In the genomic region with DNA sequence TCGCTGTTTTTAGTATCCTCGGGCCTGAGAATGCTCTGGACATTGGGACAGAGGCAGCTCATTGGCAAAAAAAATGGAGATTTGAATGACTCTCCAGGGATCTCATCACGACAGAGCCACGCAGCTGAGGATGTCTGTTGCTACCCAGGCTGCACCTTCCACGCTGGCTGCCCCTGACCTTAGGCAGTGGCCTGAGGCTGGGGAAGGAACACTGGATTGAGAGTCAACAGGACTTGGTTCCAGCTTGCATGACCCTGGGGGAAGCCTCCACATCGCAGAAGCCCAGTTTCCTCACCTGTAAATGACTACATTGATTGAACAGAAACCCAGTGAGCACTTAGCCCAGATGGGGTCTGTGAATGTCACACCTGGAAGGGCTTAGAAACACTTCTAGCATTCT, we compare ENCODE assay signal across 24 cellular contexts. TPM values are rescaled to one million over a fixed set of nuclear protein-coding genes. Genes with fewer than 3 reads are reported as not detected.
"Had no signal": no experiment of that assay in that cellular context is flagged by ENCODE, and none has a peak within 500 bp of the region (broad histone marks: within the 10 kb centered on the region; RNA-seq: fewer than 3 reads in every experiment).

No MANE protein-coding gene starts in this region.

- H2AFZ ChIP-seq: hepatocyte had no signal

- H3K4me1 ChIP-seq: lower lobe of right lung, prostate gland had no signal

- H3K36me3 ChIP-seq: lower lobe of right lung, prostate gland, right atrium auricular region, upper lobe of left lung had no signal

- H3K27ac Mint-ChIP-seq: activated CD4-positive, alpha-beta memory T cell treated with anti-CD3 and anti-CD28 coated beads for 36 hours; activated T-helper 1 cell treated with anti-CD3 and anti-CD28 coated beads, Interleukin-12 subunit alpha, Interleukin-12 subunit beta, Interleukin-2, Interleukin-4 antibody, amounts not matched to agents 30 ng/mL and 10 ng/mL and 1 ng/mL, durations not matched to agents 14 hours and 24 hours and 36 hours; T-helper 17 cell had no signal

- ATAC-seq: body of pancreas; lower lobe of right lung; stimulated activated naive CD8-positive, alpha-beta T cell treated with anti-CD3 and anti-CD28 coated beads, Interleukin-15, amount 100 ng/mL, for 72 hours; T-helper 17 cell had no signal

- DNase-seq: activated CD4-positive, alpha-beta memory T cell treated with anti-CD3 and anti-CD28 coated beads for 36 hours; activated CD4-positive, alpha-beta T cell treated with anti-CD3 and anti-CD28 coated beads for 4 hours; activated naive CD4-positive, alpha-beta T cell; activated naive CD8-positive, alpha-beta T cell treated with anti-CD3 and anti-CD28 coated beads for 36 hours; activated T-cell treated with anti-CD3 and anti-CD28 coated beads for 4 hours; foreskin fibroblast; islet precursor cell; lower lobe of right lung; stimulated activated CD4-positive, alpha-beta T cell treated with anti-CD3 and anti-CD28 coated beads, Interleukin-15, amount 100 ng/mL, for 24 hours; stimulated activated CD4-positive, alpha-beta T cell treated with anti-CD3 and anti-CD28 coated beads, Interleukin-2, amount 100 ng/mL, for 48 hours; stimulated activated naive CD8-positive, alpha-beta T cell treated with anti-CD3 and anti-CD28 coated beads, Interleukin-15, amount 100 ng/mL, for 72 hours; T-helper 17 cell had no signal

- H3K79me2 ChIP-seq: hepatocyte had no signal

- H3K4me2 ChIP-seq: hepatocyte had no signal

- H3K27ac ChIP-seq: body of pancreas, epithelial cell of prostate, lower lobe of right lung, prostate gland, right atrium auricular region, upper lobe of left lung had no signal

- H3K4me1 Mint-ChIP-seq: stimulated activated naive CD8-positive, alpha-beta T cell treated with anti-CD3 and anti-CD28 coated beads, Interleukin-15, amount 100 ng/mL, for 72 hours had no signal

- H3K4me3 ChIP-seq: body of pancreas, hepatocyte, lower lobe of right lung, prostate gland, right atrium auricular region, upper lobe of left lung had no signal

- H3K9me3 ChIP-seq: body of pancreas, lower lobe of right lung, prostate gland, right atrium auricular region, upper lobe of left lung had no signal

- H3K27me3 ChIP-seq: body of pancreas, hepatocyte, right atrium auricular region, upper lobe of left lung had no signal

- H3K4me3 Mint-ChIP-seq: activated CD4-positive, alpha-beta memory T cell treated with anti-CD3 and anti-CD28 coated beads for 36 hours; activated naive CD8-positive, alpha-beta T cell treated with anti-CD3 and anti-CD28 coated beads for 36 hours; activated T-helper 1 cell treated with anti-CD3 and anti-CD28 coated beads, Interleukin-12 subunit alpha, Interleukin-12 subunit beta, Interleukin-2, Interleukin-4 antibody, amounts not matched to agents 30 ng/mL and 10 ng/mL and 1 ng/mL, durations not matched to agents 14 hours and 24 hours and 36 hours; neural crest cell; stimulated activated naive CD8-positive, alpha-beta T cell treated with anti-CD3 and anti-CD28 coated beads, Interleukin-15, amount 100 ng/mL, for 72 hours; T-helper 17 cell had no signal

- H3K36me3 Mint-ChIP-seq: activated CD4-positive, alpha-beta memory T cell treated with anti-CD3 and anti-CD28 coated beads for 36 hours; activated naive CD8-positive, alpha-beta T cell treated with anti-CD3 and anti-CD28 coated beads for 36 hours had no signal

- H3K27me3 Mint-ChIP-seq: activated naive CD8-positive, alpha-beta T cell treated with anti-CD3 and anti-CD28 coated beads for 36 hours; stimulated activated naive CD8-positive, alpha-beta T cell treated with anti-CD3 and anti-CD28 coated beads, Interleukin-15, amount 100 ng/mL, for 72 hours had no signal

- H3K9me3 Mint-ChIP-seq: activated CD4-positive, alpha-beta memory T cell treated with anti-CD3 and anti-CD28 coated beads for 36 hours; activated naive CD8-positive, alpha-beta T cell treated with anti-CD3 and anti-CD28 coated beads for 36 hours; activated T-helper 1 cell treated with anti-CD3 and anti-CD28 coated beads, Interleukin-12 subunit alpha, Interleukin-12 subunit beta, Interleukin-2, Interleukin-4 antibody, amounts not matched to agents 30 ng/mL and 10 ng/mL and 1 ng/mL, durations not matched to agents 14 hours and 24 hours and 36 hours; neural crest cell; stimulated activated naive CD8-positive, alpha-beta T cell treated with anti-CD3 and anti-CD28 coated beads, Interleukin-15, amount 100 ng/mL, for 72 hours had no signal

- FAIRE-seq: small intestine had no signal

RNA-seq across cellular contexts. Expression of a gene that starts 8.7 kb away (rescaled TPM):
- total RNA-seq: body of pancreas, cardiac septum, dermis microvascular lymphatic vessel endothelial cell, osteocyte, right atrium auricular region had no signal

RNA-seq across cellular contexts. Expression of a gene that starts 21.3 kb away (rescaled TPM):
- total RNA-seq: neural crest cell, osteocyte had no signal
